In the genomic region with DNA sequence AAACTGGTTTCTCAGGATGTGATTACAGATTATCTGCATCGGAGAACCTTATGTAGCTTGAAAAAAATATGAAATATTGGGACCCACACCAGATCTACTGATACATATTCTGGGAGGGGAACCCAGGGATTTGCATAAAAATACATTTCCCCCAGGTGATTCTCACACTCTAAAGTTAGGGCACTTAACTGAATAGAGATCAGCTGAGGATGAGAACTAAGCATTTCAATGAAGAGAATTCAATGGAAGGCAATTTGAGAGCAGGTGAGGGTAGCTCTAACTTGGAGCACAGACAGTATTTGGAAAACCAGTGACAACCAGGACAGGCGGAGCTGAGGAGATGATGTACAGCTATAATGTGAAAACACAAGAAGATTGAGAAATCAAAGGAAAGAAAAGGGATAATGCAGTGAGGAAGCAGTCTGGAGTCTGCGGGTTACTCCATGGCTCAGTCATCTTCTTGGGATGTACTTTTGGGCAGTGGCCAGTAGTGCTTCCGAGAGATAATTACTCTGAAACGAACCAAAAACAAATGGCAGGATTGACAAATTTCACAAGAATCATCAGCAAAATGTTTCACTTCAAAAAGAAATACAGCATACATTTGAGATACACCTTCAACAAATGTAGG, we compare ENCODE assay signal across 37 cellular contexts. TPM values are rescaled to one million over a fixed set of nuclear protein-coding genes. Genes with fewer than 3 reads are reported as not detected.
DNase-seq lines count a peak whose midpoint lies in the region; ATAC-seq, FAIRE-seq and TF ChIP-seq lines count a peak whose summit lies in the region.
"Had no signal": no experiment of that assay in that cellular context is flagged by ENCODE, and none has a peak within 500 bp of the region (broad histone marks: within the 10 kb centered on the region; RNA-seq: fewer than 3 reads in every experiment).

No MANE protein-coding gene starts in this region.

- H4K5ac ChIP-seq in H1 (ENCODE audit: insufficient read length, low read depth, low read length): no peak overlapping the region

- no peaks in the 10 kb centered on the region for H3K36me3 Mint-ChIP-seq in natural killer cell treated with Interleukin-12 subunit alpha and Interleukin-12 subunit beta and Interleukin-15 and Interleukin-18, amount 100 ng/mL, for 72 hours
- H3K36me3 Mint-ChIP-seq: mesothelial cell of epicardium had no signal

- H2BK12ac ChIP-seq in H1 (ENCODE audit: low read depth, low read length): no peak overlapping the region
- H2BK12ac ChIP-seq in mesenchymal stem cell (ENCODE audit: low read length in 2 of 2): no peak overlapping the region

- H3K18ac ChIP-seq in H1 (ENCODE audit: extremely low read depth, low read length) (no peak overlapping the region), mesenchymal stem cell (ENCODE audit: low read depth in 1 of 2, low read length in 2 of 2) (no peak overlapping the region)

- H3K23me2 ChIP-seq in H1 (ENCODE audit: low read depth, low read length): no peaks in the 10 kb centered on the region

- TF ChIP-seq POLR2A in H1 (IDR thresholded peaks at IDR 0.05; ENCODE audit: control extremely low read depth in 1 of 2, low read depth in 2 of 2, low read length in 2 of 2): no peak

- H3K27ac ChIP-seq in H1 (ENCODE audit: low read depth, low read length): no peak overlapping the region
- no peak overlapping the region for H3K27ac ChIP-seq in mesenchymal stem cell (ENCODE audit: low read length, poor library complexity, severe bottlenecking)
- H3K27ac ChIP-seq: body of pancreas, esophagus squamous epithelium, HL-60, KMS-11, left ventricle myocardium inferior, Peyer's patch, tibial nerve had no signal

- POLR2A ChIA-PET in H1 (lab: Charles Lee; ENCODE audit: partially characterized antibody): no interaction called here

- H3K4me3 Mint-ChIP-seq in natural killer cell treated with Interleukin-12 subunit alpha and Interleukin-12 subunit beta and Interleukin-15 and Interleukin-18, amount 100 ng/mL, for 72 hours: no peak overlapping the region
- H3K4me3 Mint-ChIP-seq: activated CD4-positive, alpha-beta memory T cell treated with anti-CD3 and anti-CD28 coated beads, Interleukin-2, amount 10 ng/mL, durations not matched to agents 7 days and 5 days; mesothelial cell of epicardium had no signal

- no peak overlapping the region for H2BK20ac ChIP-seq in H1 (ENCODE audit: low read length)

- no peaks in the 10 kb centered on the region for H3K79me1 ChIP-seq in H1 (ENCODE audit: low read depth, low read length)
- H3K79me1 ChIP-seq in mesenchymal stem cell (replicated peaks; ENCODE audit: low read length, poor library complexity, severe bottlenecking): no peaks in the 10 kb centered on the region

- DNase-seq in ELR (ENCODE audit: low read depth) (peak; percentile 22), LHCN-M2 (ENCODE audit: low read depth) (peak; percentile 29), H1 (ENCODE audit: low read depth in 1 of 2, low spot score in 2 of 2) (no peak), mesenchymal stem cell (peak; percentile 15), putamen (ENCODE audit: low spot score) (no peak)
- no peak for DNase-seq in natural killer cell treated with Interleukin-12 subunit alpha and Interleukin-12 subunit beta and Interleukin-15 and Interleukin-18, amount 100 ng/mL, for 72 hours (ENCODE audit: low spot score)
- DNase-seq: activated CD4-positive, alpha-beta memory T cell treated with anti-CD3 and anti-CD28 coated beads, Interleukin-2, amount 10 ng/mL, durations not matched to agents 7 days and 5 days; activated CD8-positive, alpha-beta memory T cell treated with anti-CD3 and anti-CD28 coated beads, Interleukin-2, amount 50 U/mL, for 4 hours; activated naive CD4-positive, alpha-beta T cell; body of pancreas; C1 segment of cervical spinal cord; cerebellar nuclear complex; dermis blood vessel endothelial cell; esophagus squamous epithelium; GDM1; glutamatergic neuron; GOT3; left ventricle myocardium inferior; NCI-H1417 treated with DMSO at 0.1 percent for 48 hours; NCI-H2029 treated with DMSO at 0.1 percent for 48 hours; NCI-H226; NCI-H526 treated with DMSO at 0.1 percent for 48 hours; Peyer's patch; posterior cingulate gyrus; SHP77 treated with DMSO at 0.1 percent for 48 hours; stimulated activated CD4-positive, alpha-beta T cell treated with anti-CD3 and anti-CD28 coated beads, Interleukin-12 subunit alpha, Interleukin-12 subunit beta, amount 100 ng/mL, for 4 hours; stimulated activated CD4-positive, alpha-beta T cell treated with anti-CD3 and anti-CD28 coated beads, Interleukin-4, amount 100 ng/mL, for 24 hours; T-helper 2 cell had no signal

- no peak for TF ChIP-seq RAD21 in H1 (IDR thresholded peaks at IDR 0.05 in 1 of 2, conservative IDR thresholded peaks at IDR 0.05 in 1 of 2; ENCODE audit: low read depth in 2 of 2, low read length in 2 of 2)

- H3K4me2 ChIP-seq in H1 (ENCODE audit: insufficient read depth in 1 of 2, low read depth in 2 of 2, low read length in 2 of 2) (no peak overlapping the region), mesenchymal stem cell (ENCODE audit: low read length, poor library complexity, severe bottlenecking) (no peak overlapping the region)
- H3K4me2 ChIP-seq: KMS-11 had no signal

- no peak overlapping the region for H2BK15ac ChIP-seq in H1 (ENCODE audit: low read length)
- no peak overlapping the region for H2BK15ac ChIP-seq in mesenchymal stem cell (ENCODE audit: low read depth, poor library complexity, severe bottlenecking)

- 64% methylated on average over 5 of the region's 5 CpGs; no CpG with 5 or more reads in 1 of the 2 experiments for WGBS in H1 (ENCODE audit: extremely low coverage in 1 of 2, insufficient coverage in 1 of 2, insufficient read length in 1 of 2, insufficient replicate concordance in 2 of 2, low coverage in 1 of 2, low lambda C conversion rate in 2 of 2, missing lambda C conversion rate in 1 of 2), 2 experiments
- WGBS in mesenchymal stem cell: 78% methylated on average over 3 of the region's 5 CpGs

- TF ChIP-seq CTCF in H1 (IDR thresholded peaks at IDR 0.05; ENCODE audit: control extremely low read depth in 1 of 3, insufficient read depth in 1 of 3, low read depth in 1 of 3, low read length in 3 of 3): no peak

- peaks cover 0 to 2% of the 10 kb centered on the region in 2 experiments for H4K20me1 ChIP-seq in H1 (replicated peaks in 1 of 2; ENCODE audit: control insufficient read depth in 1 of 2, insufficient read depth in 2 of 2, low read length in 2 of 2)

- H3K27ac Mint-ChIP-seq in natural killer cell treated with Interleukin-12 subunit alpha and Interleukin-12 subunit beta and Interleukin-15 and Interleukin-18, amount 100 ng/mL, for 72 hours: no peak overlapping the region
- H3K27ac Mint-ChIP-seq: activated CD4-positive, alpha-beta memory T cell treated with anti-CD3 and anti-CD28 coated beads, Interleukin-2, amount 10 ng/mL, durations not matched to agents 7 days and 5 days; mesothelial cell of epicardium had no signal

- H3K4me1 ChIP-seq in H1 (replicated peaks in 1 of 4; ENCODE audit: control insufficient read depth in 3 of 4, insufficient read depth in 4 of 4, low read length in 3 of 4) (peaks cover 0 to 3% (median 0%) of the 10 kb centered on the region in 4 experiments; a peak in 1 of 7 replicates), mesenchymal stem cell (ENCODE audit: control insufficient read depth, insufficient read depth, low read depth, low read length) (no peaks in the 10 kb centered on the region)
- H3K4me1 ChIP-seq: body of pancreas, left ventricle myocardium inferior, Peyer's patch had no signal

- no peaks in the 10 kb centered on the region for H3K36me3 ChIP-seq in H1 (ENCODE audit: control insufficient read depth in 2 of 4, insufficient read depth in 4 of 4, low read length in 3 of 4)
- H3K36me3 ChIP-seq in mesenchymal stem cell (ENCODE audit: control insufficient read depth in 1 of 2, insufficient read depth in 2 of 2, low read depth in 1 of 2, low read length in 2 of 2): no peaks in the 10 kb centered on the region
- H3K36me3 ChIP-seq: esophagus squamous epithelium, left ventricle myocardium inferior, Peyer's patch, tibial nerve had no signal

- peaks cover 33 to 73% (median 54%) of the 10 kb centered on the region in 4 experiments for H3K27me3 ChIP-seq in H1 (replicated peaks in 1 of 4; ENCODE audit: control insufficient read depth in 3 of 4, extremely low read depth in 1 of 4, insufficient read depth in 3 of 4, low read length in 3 of 4)
- H3K27me3 ChIP-seq in mesenchymal stem cell (ENCODE audit: control insufficient read depth in 1 of 2, insufficient read depth in 1 of 2, low read length in 2 of 2): peaks cover 4 to 17% of the 10 kb centered on the region in 2 experiments
- H3K27me3 ChIP-seq: body of pancreas, esophagus squamous epithelium, Peyer's patch, tibial nerve had no signal

- H3K79me2 ChIP-seq in H1 (ENCODE audit: control insufficient read depth in 1 of 2, insufficient read depth in 2 of 2, low read length in 2 of 2): no peaks in the 10 kb centered on the region

- FAIRE-seq in H1 (lab: Jason Lieb, UNC): no peak
- FAIRE-seq: endometrium, keratinocyte had no signal

- no peak overlapping the region for H3K56ac ChIP-seq in H1 (replicated peaks; ENCODE audit: insufficient read length, low read depth, low read length)

- H3K14ac ChIP-seq in H1 (ENCODE audit: insufficient read length): no peak overlapping the region
- H3K14ac ChIP-seq in mesenchymal stem cell (ENCODE audit: low read length in 2 of 2): no peak overlapping the region

- TF ChIP-seq EP300 in H1 (IDR thresholded peaks at IDR 0.05; ENCODE audit: borderline replicate concordance in 1 of 2, low read depth in 2 of 2, low read length in 2 of 2): no peak

- H3K9ac ChIP-seq in H1 (replicated peaks in 1 of 4; ENCODE audit: extremely low read depth in 1 of 4, low read depth in 3 of 4, low read length in 3 of 4) (no peak overlapping the region), mesenchymal stem cell (ENCODE audit: low read length) (no peak overlapping the region)
- H3K9ac ChIP-seq: KMS-11 had no signal

- H2BK5ac ChIP-seq in H1 (ENCODE audit: low read depth, low read length): no peak overlapping the region
- H2BK5ac ChIP-seq in mesenchymal stem cell (ENCODE audit: low read depth, low read length, poor library complexity, severe bottlenecking): no peak overlapping the region

- H3K9me3 ChIP-seq in H1 (ENCODE audit: insufficient read depth in 2 of 2, low read depth in 1 of 2, low read length in 1 of 2) (no peaks in the 10 kb centered on the region), mesenchymal stem cell (ENCODE audit: control insufficient read depth, low read length) (no peaks in the 10 kb centered on the region)
- H3K9me3 ChIP-seq: body of pancreas, esophagus squamous epithelium, left ventricle myocardium inferior, Peyer's patch, tibial nerve had no signal

- no peak overlapping the region for H3K23ac ChIP-seq in H1 (ENCODE audit: insufficient read length)
- no peak overlapping the region for H3K23ac ChIP-seq in mesenchymal stem cell (ENCODE audit: low read length in 2 of 2)

- H4K8ac ChIP-seq in H1 (ENCODE audit: extremely low read depth, insufficient read depth, low read length): no peak overlapping the region
- no peak overlapping the region for H4K8ac ChIP-seq in mesenchymal stem cell (ENCODE audit: low read length)

- CTCF ChIA-PET in H1 (lab: Charles Lee; ENCODE audit: partially characterized antibody): interaction anchor here (0.6 to 1.6 kb wide), 5 partner anchors 13 to 224 kb away, joined by 3 to 4 read pairs (median 4); no protein-coding TSS in a partner anchor

- H3K4ac ChIP-seq in H1 (replicated peaks; ENCODE audit: insufficient read length, low read depth, low read length) (no peak overlapping the region), mesenchymal stem cell (ENCODE audit: low read depth in 1 of 2, low read length in 2 of 2) (no peak overlapping the region)

- no peak overlapping the region for H2BK120ac ChIP-seq in H1 (replicated peaks; ENCODE audit: low read depth, low read length)
- H2BK120ac ChIP-seq in mesenchymal stem cell (ENCODE audit: low read depth, low read length): no peak overlapping the region

- no peak for ATAC-seq in HG03196 (IDR thresholded peaks at IDR 0.05; ENCODE audit: unreplicated experiment)
- no peak for ATAC-seq in natural killer cell treated with Interleukin-12 subunit alpha and Interleukin-12 subunit beta and Interleukin-15 and Interleukin-18, amount 100 ng/mL, for 72 hours
- ATAC-seq: body of pancreas, sciatic nerve had no signal

- no peaks in the 10 kb centered on the region for H3K9me3 Mint-ChIP-seq in natural killer cell treated with Interleukin-12 subunit alpha and Interleukin-12 subunit beta and Interleukin-15 and Interleukin-18, amount 100 ng/mL, for 72 hours
- H3K9me3 Mint-ChIP-seq: activated CD4-positive, alpha-beta memory T cell treated with anti-CD3 and anti-CD28 coated beads, Interleukin-2, amount 10 ng/mL, durations not matched to agents 7 days and 5 days; mesothelial cell of epicardium had no signal

- peaks cover 16 to 43% of the 10 kb centered on the region in 2 donors for H3K27me3 Mint-ChIP-seq in natural killer cell treated with Interleukin-12 subunit alpha and Interleukin-12 subunit beta and Interleukin-15 and Interleukin-18, amount 100 ng/mL, for 72 hours

- H2AK5ac ChIP-seq in H1 (ENCODE audit: low read depth, low read length) (no peak overlapping the region), mesenchymal stem cell (ENCODE audit: low read length, severe bottlenecking) (no peak overlapping the region)

- H3K4me1 Mint-ChIP-seq in natural killer cell treated with Interleukin-12 subunit alpha and Interleukin-12 subunit beta and Interleukin-15 and Interleukin-18, amount 100 ng/mL, for 72 hours (ENCODE audit: low read depth in 2 of 2): no peaks in the 10 kb centered on the region
- H3K4me1 Mint-ChIP-seq: activated CD4-positive, alpha-beta memory T cell treated with anti-CD3 and anti-CD28 coated beads, Interleukin-2, amount 10 ng/mL, durations not matched to agents 7 days and 5 days had no signal

- H4K91ac ChIP-seq in H1 (replicated peaks; ENCODE audit: insufficient read length, low read length) (no peak overlapping the region), mesenchymal stem cell (ENCODE audit: low read length) (no peak overlapping the region)

- no peak overlapping the region for H3K4me3 ChIP-seq in H1 (ENCODE audit: extremely low read depth in 1 of 4, insufficient read depth in 2 of 4, low read depth in 3 of 4, low read length in 4 of 4)
- H3K4me3 ChIP-seq in mesenchymal stem cell (ENCODE audit: insufficient read depth in 1 of 2, low read depth in 1 of 2, low read length in 2 of 2): no peak overlapping the region
- H3K4me3 ChIP-seq: body of pancreas, esophagus squamous epithelium, left ventricle myocardium inferior, Peyer's patch, tibial nerve had no signal

- H2AFZ ChIP-seq in H1 (ENCODE audit: low read length): no peak overlapping the region
- no peak overlapping the region for H2AFZ ChIP-seq in mesenchymal stem cell (ENCODE audit: low read depth, low read length)

RNA-seq across cellular contexts. Expression of a gene that starts 6.1 kb away (rescaled TPM):
- total RNA-seq in LHCN-M2 (2014; rRNA removed): 0.29 TPM in 1 of 2 replicates, not detected in the other
- polyA plus RNA-seq in LHCN-M2 (2012): not detected
- 0.25 and 0.34 TPM in 2 replicates for total RNA-seq in H1 (2021; fragmentation: NEBNext Ultra II Directional; extraction: Animal tissue kit (Norgen Biotek cat#: 25700))
- polyA plus RNA-seq in H1 (2011; rRNA removed): 1.1 and 1.8 TPM in 2 replicates
- 0.93 TPM for polyA plus RNA-seq in H1 (2011; cell fraction: cytosol; rRNA removed)
- 0.57 TPM for polyA plus RNA-seq in H1 (2011; cell fraction: nucleus; rRNA removed)
- polyA plus RNA-seq in H1 (2012, experiment 1 of 2): 0.55 to 0.90 TPM (median 0.71 TPM) in 4 replicates
- 0.17 TPM for polyA plus RNA-seq in H1 (2012, experiment 2 of 2)
- 0.59 TPM for polyA plus RNA-seq in H1 (2013, experiment 1 of 2)
- 0.72 TPM for polyA plus RNA-seq in H1 (2013, experiment 2 of 2)
- 1.6 and 5.0 TPM in 2 replicates for polyA minus RNA-seq in H1 (2011; rRNA and poly(A)+ RNA removed)
- not detected for polyA minus RNA-seq in H1 (2011; cell fraction: cytosol; rRNA and poly(A)+ RNA removed)
- 0.80 TPM for polyA minus RNA-seq in H1 (2011; cell fraction: nucleus; rRNA and poly(A)+ RNA removed)
- not detected for polyA plus RNA-seq in mesenchymal stem cell (2013, experiment 1 of 2)
- polyA plus RNA-seq in mesenchymal stem cell (2013, experiment 2 of 2): not detected
- total RNA-seq in natural killer cell treated with Interleukin-12 subunit alpha and Interleukin-12 subunit beta and Interleukin-15 and Interleukin-18, amount 100 ng/mL, for 72 hours: not detected
- total RNA-seq: activated CD4-positive, alpha-beta memory T cell treated with anti-CD3 and anti-CD28 coated beads, Interleukin-2, amount 10 ng/mL, durations not matched to agents 7 days and 5 days; dermis blood vessel endothelial cell; left ventricle myocardium inferior; tibial nerve had no signal
- polyA plus RNA-seq: AG04450, keratinocyte had no signal

Comparison
In these comparisons a context has a peak if more than half of its experiments do, and no peak if none do; other contexts are left out.
1. DNase-seq: peak in ELR (single experiment), LHCN-M2 (single experiment) and mesenchymal stem cell (single experiment); none in H1 (0 of 2), putamen (single experiment) and natural killer cell treated with Interleukin-12 subunit alpha and Interleukin-12 subunit beta and Interleukin-15 and Interleukin-18, amount 100 ng/mL, for 72 hours (single experiment).